ENCODE assay signal across 26 cellular contexts in genomic region chr5:142411656-142412425, GRCh38.
"Had no signal": no experiment of that assay in that cellular context is flagged by ENCODE, and none has a peak within 500 bp of the region (broad histone marks: within the 10 kb centered on the region; RNA-seq: fewer than 3 reads in every experiment).

No MANE protein-coding gene starts in this region.

- H3K27ac Mint-ChIP-seq: activated CD8-positive, alpha-beta T cell treated with anti-CD3 and anti-CD28 coated beads, Interleukin-2, amount 10 ng/mL, durations not matched to agents 7 days and 5 days; activated naive CD4-positive, alpha-beta T cell treated with anti-CD3 and anti-CD28 coated beads, Interleukin-2, amount 50 U/mL, for 24 hours; immature natural killer cell; stimulated activated effector memory CD8-positive, alpha-beta T cell treated with anti-CD3 and anti-CD28 coated beads, Interleukin-12 subunit alpha, Interleukin-12 subunit beta, amount 100 ng/mL, for 72 hours had no signal

- H3K9me3 Mint-ChIP-seq: activated naive CD4-positive, alpha-beta T cell treated with anti-CD3 and anti-CD28 coated beads, Interleukin-2, amount 50 U/mL, for 24 hours; immature natural killer cell; naive thymus-derived CD8-positive, alpha-beta T cell; stimulated activated effector memory CD8-positive, alpha-beta T cell treated with anti-CD3 and anti-CD28 coated beads, Interleukin-12 subunit alpha, Interleukin-12 subunit beta, amount 100 ng/mL, for 72 hours had no signal

- H3K27me3 ChIP-seq: brain microvascular endothelial cell, hepatocyte, pancreas, stomach, suprapubic skin, transverse colon, uterus had no signal

- ATAC-seq: activated CD8-positive, alpha-beta T cell treated with anti-CD3 and anti-CD28 coated beads, Interleukin-2, amount 10 ng/mL, durations not matched to agents 7 days and 5 days; left lobe of liver; lower lobe of right lung; naive thymus-derived CD8-positive, alpha-beta T cell; pancreas; sciatic nerve; stimulated activated effector memory CD8-positive, alpha-beta T cell treated with anti-CD3 and anti-CD28 coated beads, Interleukin-12 subunit alpha, Interleukin-12 subunit beta, amount 100 ng/mL, for 72 hours had no signal

- H3K27me3 Mint-ChIP-seq: activated naive CD4-positive, alpha-beta T cell treated with anti-CD3 and anti-CD28 coated beads, Interleukin-2, amount 50 U/mL, for 24 hours had no signal

- DNase-seq: activated CD4-positive, alpha-beta T cell treated with anti-CD3 and anti-CD28 coated beads for 1 hour; activated CD4-positive, alpha-beta T cell treated with anti-CD3 and anti-CD28 coated beads, Interleukin-2, amount 50 U/mL, for 1 hour; activated CD8-positive, alpha-beta T cell treated with anti-CD3 and anti-CD28 coated beads, Interleukin-2, amount 10 ng/mL, durations not matched to agents 7 days and 5 days; activated gamma-delta T cell treated with Interleukin-2 at 50 U/mL for 16 hours; activated T-cell treated with anti-CD3 and anti-CD28 coated beads, Interleukin-2, amount 50 U/mL, for 1 hour; aorta; brain microvascular endothelial cell; caudate nucleus; dermis blood vessel endothelial cell; effector CD8-positive, alpha-beta T cell; foreskin melanocyte; immature natural killer cell; lower lobe of right lung; naive thymus-derived CD8-positive, alpha-beta T cell; pancreas; small intestine; stimulated activated CD4-positive, alpha-beta T cell treated with anti-CD3 and anti-CD28 coated beads, Interleukin-2, amount 100 ng/mL, for 24 hours; stomach; transverse colon; uterus had no signal

- H3K27ac ChIP-seq: brain microvascular endothelial cell, hepatocyte, lower lobe of right lung, pancreas, stomach, suprapubic skin, transverse colon, uterus had no signal

- H3K4me1 ChIP-seq: lower lobe of right lung, pancreas, stomach, suprapubic skin, transverse colon, uterus had no signal

- H3K4me3 ChIP-seq: hepatocyte, lower lobe of right lung, pancreas, stomach, suprapubic skin, transverse colon, uterus had no signal

- H2AFZ ChIP-seq: hepatocyte had no signal

- H3K36me3 ChIP-seq: brain microvascular endothelial cell, lower lobe of right lung, pancreas, stomach, suprapubic skin, transverse colon, uterus had no signal

- H3K4me3 Mint-ChIP-seq: activated CD8-positive, alpha-beta T cell treated with anti-CD3 and anti-CD28 coated beads, Interleukin-2, amount 10 ng/mL, durations not matched to agents 7 days and 5 days; activated naive CD4-positive, alpha-beta T cell treated with anti-CD3 and anti-CD28 coated beads, Interleukin-2, amount 50 U/mL, for 24 hours; immature natural killer cell; naive thymus-derived CD8-positive, alpha-beta T cell; stimulated activated effector memory CD8-positive, alpha-beta T cell treated with anti-CD3 and anti-CD28 coated beads, Interleukin-12 subunit alpha, Interleukin-12 subunit beta, amount 100 ng/mL, for 72 hours had no signal

- H3K4me1 Mint-ChIP-seq: immature natural killer cell; stimulated activated effector memory CD8-positive, alpha-beta T cell treated with anti-CD3 and anti-CD28 coated beads, Interleukin-12 subunit alpha, Interleukin-12 subunit beta, amount 100 ng/mL, for 72 hours had no signal

- H3K9me3 ChIP-seq: lower lobe of right lung, pancreas, stomach, suprapubic skin, transverse colon, uterus had no signal

- H3K4me2 ChIP-seq: hepatocyte had no signal

- H3K36me3 Mint-ChIP-seq: activated naive CD4-positive, alpha-beta T cell treated with anti-CD3 and anti-CD28 coated beads, Interleukin-2, amount 50 U/mL, for 24 hours; immature natural killer cell; naive thymus-derived CD8-positive, alpha-beta T cell; stimulated activated effector memory CD8-positive, alpha-beta T cell treated with anti-CD3 and anti-CD28 coated beads, Interleukin-12 subunit alpha, Interleukin-12 subunit beta, amount 100 ng/mL, for 72 hours had no signal
